In the genomic region with DNA sequence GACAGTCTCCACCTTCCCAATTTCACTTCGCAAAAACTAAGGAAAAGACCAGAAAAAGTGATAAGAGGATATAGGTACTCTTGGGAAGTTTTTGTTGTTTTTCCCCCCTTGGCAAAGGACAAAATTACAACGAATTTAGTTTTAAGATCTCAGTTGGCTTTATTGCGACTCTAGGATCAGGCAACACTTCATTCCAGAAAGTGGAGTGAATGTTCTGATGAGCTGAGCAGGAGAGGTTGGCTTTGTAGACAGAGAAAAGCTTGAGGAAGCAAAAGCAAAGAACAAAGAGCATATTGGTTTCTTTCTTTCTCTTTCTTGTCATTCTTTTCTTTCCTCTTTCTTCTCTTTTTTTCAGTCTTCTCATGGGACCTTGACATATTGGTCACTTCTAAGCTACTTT, we compare ENCODE assay signal across 8 cellular contexts. TPM values are rescaled to one million over a fixed set of nuclear protein-coding genes. Genes with fewer than 3 reads are reported as not detected.
DNase-seq lines count a peak whose midpoint lies in the region; ATAC-seq lines count a peak whose summit lies in the region.

No MANE protein-coding gene starts in this region.

- peak overlapping the region; percentile 92 for H3K27ac Mint-ChIP-seq in activated T-cell treated with anti-CD3 and anti-CD28 coated beads, Interleukin-2, amount 50 U/mL, for 24 hours
- H3K27ac Mint-ChIP-seq in activated naive CD8-positive, alpha-beta T cell treated with anti-CD3 and anti-CD28 coated beads, Interleukin-2, amount 10 ng/mL, durations not matched to agents 7 days and 5 days, result peak overlapping the region; percentile 66

- H3K36me3 ChIP-seq in thymus (ENCODE audit: control insufficient read depth, insufficient read depth), result peaks cover 12% of the 10 kb centered on the region

- H3K27ac ChIP-seq in thymus (ENCODE audit: low read depth), result no peak overlapping the region

- 57% methylated on average over 3 of the region's 3 CpGs for WGBS in thymus

- POLR2A ChIA-PET in activated naive CD8-positive, alpha-beta T cell treated with anti-CD3 and anti-CD28 coated beads, Interleukin-2, amount 10 ng/mL, durations not matched to agents 7 days and 5 days (lab: Charles Lee), result interaction anchor here (1.6 to 3.5 kb wide), 3 partner anchors 31 to 431 kb away, joined by 3 to 46 read pairs (median 7); partner anchors contain the start of genes NUMB, PSEN1 and RBM25

- H3K4me3 ChIP-seq in thymus (ENCODE audit: low read length), result peak overlapping the region; percentile 77

- H3K9me3 Mint-ChIP-seq in activated T-cell treated with anti-CD3 and anti-CD28 coated beads, Interleukin-2, amount 50 U/mL, for 24 hours, result no peaks in the 10 kb centered on the region
- H3K9me3 Mint-ChIP-seq in activated naive CD8-positive, alpha-beta T cell treated with anti-CD3 and anti-CD28 coated beads, Interleukin-2, amount 10 ng/mL, durations not matched to agents 7 days and 5 days, result no peaks in the 10 kb centered on the region

- DNase-seq in activated T-cell treated with anti-CD3 and anti-CD28 coated beads, Interleukin-2, amount 50 U/mL, for 24 hours, result no peak
- no peak for DNase-seq in activated T-cell treated with anti-CD3 and anti-CD28 coated beads, Interleukin-2, amount 50 U/mL, for 48 hours
- DNase-seq in activated naive CD8-positive, alpha-beta T cell treated with anti-CD3 and anti-CD28 coated beads, Interleukin-2, amount 10 ng/mL, durations not matched to agents 7 days and 5 days, result no peak
- DNase-seq in kidney glomerular epithelial cell (lab: John Stamatoyannopoulos, UW), result peak; percentile 64
- no peak for DNase-seq in NCI-H510A treated with DMSO at 0.1 percent for 48 hours (lab: John Stamatoyannopoulos, UW)
- no peak for DNase-seq in inferior parietal cortex (ENCODE audit: extremely low spot score)

- H3K27me3 Mint-ChIP-seq in activated T-cell treated with anti-CD3 and anti-CD28 coated beads, Interleukin-2, amount 50 U/mL, for 24 hours, result no peaks in the 10 kb centered on the region
- no peaks in the 10 kb centered on the region for H3K27me3 Mint-ChIP-seq in activated naive CD8-positive, alpha-beta T cell treated with anti-CD3 and anti-CD28 coated beads, Interleukin-2, amount 10 ng/mL, durations not matched to agents 7 days and 5 days

- ATAC-seq in activated naive CD8-positive, alpha-beta T cell treated with anti-CD3 and anti-CD28 coated beads, Interleukin-2, amount 10 ng/mL, durations not matched to agents 7 days and 5 days (ENCODE audit: low read depth), result no peak
- no peak for ATAC-seq in HG03571 (IDR thresholded peaks at IDR 0.05; ENCODE audit: unreplicated experiment)

- H3K4me3 Mint-ChIP-seq in activated T-cell treated with anti-CD3 and anti-CD28 coated beads, Interleukin-2, amount 50 U/mL, for 24 hours, result peak overlapping the region; percentile 93
- H3K4me3 Mint-ChIP-seq in activated naive CD8-positive, alpha-beta T cell treated with anti-CD3 and anti-CD28 coated beads, Interleukin-2, amount 10 ng/mL, durations not matched to agents 7 days and 5 days, result peak overlapping the region; percentile 97

- peaks cover 6% of the 10 kb centered on the region for H3K4me1 ChIP-seq in thymus (ENCODE audit: control insufficient read depth, insufficient read depth, low read length)

- H3K36me3 Mint-ChIP-seq in activated T-cell treated with anti-CD3 and anti-CD28 coated beads, Interleukin-2, amount 50 U/mL, for 24 hours (ENCODE audit: low read depth), result peaks cover 23% of the 10 kb centered on the region
- H3K36me3 Mint-ChIP-seq in activated naive CD8-positive, alpha-beta T cell treated with anti-CD3 and anti-CD28 coated beads, Interleukin-2, amount 10 ng/mL, durations not matched to agents 7 days and 5 days, result peaks cover 15% of the 10 kb centered on the region

- H3K9me3 ChIP-seq in thymus (ENCODE audit: control insufficient read depth), result no peaks in the 10 kb centered on the region

- H3K27me3 ChIP-seq in thymus (ENCODE audit: control insufficient read depth, insufficient read depth), result no peaks in the 10 kb centered on the region

- H3K4me1 Mint-ChIP-seq in activated T-cell treated with anti-CD3 and anti-CD28 coated beads, Interleukin-2, amount 50 U/mL, for 24 hours (ENCODE audit: low read depth), result peaks cover 40% of the 10 kb centered on the region
- H3K4me1 Mint-ChIP-seq in activated naive CD8-positive, alpha-beta T cell treated with anti-CD3 and anti-CD28 coated beads, Interleukin-2, amount 10 ng/mL, durations not matched to agents 7 days and 5 days, result peaks cover 26% of the 10 kb centered on the region

RNA-seq across cellular contexts. Expression of gene ZFYVE1, which starts 0.6 kb away (rescaled TPM):
- total RNA-seq in activated naive CD8-positive, alpha-beta T cell treated with anti-CD3 and anti-CD28 coated beads, Interleukin-2, amount 10 ng/mL, durations not matched to agents 7 days and 5 days, result 10 to 100 TPM; 15.2 to 15.5 TPM
- 7.0 TPM for polyA plus RNA-seq in thymus

RNA-seq across cellular contexts. Expression of gene RBM25, which starts 30.8 kb away (rescaled TPM):
- 100 to 1,000 TPM; 111 to 116 TPM for total RNA-seq in activated naive CD8-positive, alpha-beta T cell treated with anti-CD3 and anti-CD28 coated beads, Interleukin-2, amount 10 ng/mL, durations not matched to agents 7 days and 5 days
- 88.6 TPM for polyA plus RNA-seq in thymus
